8 cellular contexts compared by ENCODE assay signal in genomic region chr14:31560759-31561154, GRCh38. TPM values are rescaled to one million over a fixed set of nuclear protein-coding genes. Genes with fewer than 3 reads are reported as not detected.
DNase-seq lines count a peak whose midpoint lies in the region; ATAC-seq and TF ChIP-seq lines count a peak whose summit lies in the region.

No MANE protein-coding gene starts in this region.

- peak; percentile 16 for ATAC-seq in GM18909 (IDR thresholded peaks at IDR 0.05; ENCODE audit: poor library complexity, unreplicated experiment)
- ATAC-seq in HG03521 (IDR thresholded peaks at IDR 0.05; ENCODE audit: unreplicated experiment): peak; percentile 11

- no peaks in the 10 kb centered on the region for H3K36me3 ChIP-seq in breast epithelium
- no peaks in the 10 kb centered on the region for H3K36me3 ChIP-seq in mucosa of stomach (ENCODE audit: control insufficient read depth, insufficient read depth, low read length)

- TF ChIP-seq POLR2A in breast epithelium (IDR thresholded peaks at IDR 0.05): no peak

- H3K27me3 ChIP-seq in breast epithelium: no peaks in the 10 kb centered on the region
- H3K27me3 ChIP-seq in mucosa of stomach (ENCODE audit: control insufficient read depth, insufficient read depth, low read length): no peaks in the 10 kb centered on the region

- intact Hi-C loops in breast epithelium (cut with DNase I; ENCODE audit: low total_unique reads): no loop called here

- H3K4me1 ChIP-seq in breast epithelium (no peaks in the 10 kb centered on the region), mucosa of stomach (ENCODE audit: control insufficient read depth, insufficient read depth, low read length) (no peaks in the 10 kb centered on the region)

- no peaks in the 10 kb centered on the region for H3K9me3 ChIP-seq in breast epithelium
- no peaks in the 10 kb centered on the region for H3K9me3 ChIP-seq in mucosa of stomach (ENCODE audit: control insufficient read depth, low read length)

- H3K4me3 ChIP-seq in breast epithelium (peak overlapping the region; percentile 84 to 85 (median 84)), mucosa of stomach (ENCODE audit: low read length) (peak overlapping the region; percentile 66)

- H3K27ac ChIP-seq in breast epithelium: peak overlapping the region; percentile 92

- H3K9ac ChIP-seq in mucosa of stomach (ENCODE audit: low read length): peak overlapping the region; percentile 81

- no peak for TF ChIP-seq CTCF in breast epithelium (IDR thresholded peaks at IDR 0.05)

- DNase-seq in breast epithelium (ENCODE audit: low spot score in 2 of 2): no peak
- no peak for DNase-seq in hippocampal formation (lab: John Stamatoyannopoulos, UW)
- DNase-seq in NCI-H748 treated with DMSO at 0.1 percent for 48 hours (lab: John Stamatoyannopoulos, UW): no peak
- DNase-seq in DMS114 treated with DMSO at 0.1 percent for 48 hours (lab: John Stamatoyannopoulos, UW; ENCODE audit: unreplicated experiment): no peak
- DNase-seq in HPDE6-E6E7 (ENCODE audit: extremely low spot score): no peak

RNA-seq across cellular contexts. Expression of gene NUBPL, which starts 0.4 kb away (rescaled TPM):
- total RNA-seq in breast epithelium: 10 to 100 TPM; 10.9 to 16.2 (median 12.5) TPM
